Comparison of ENCODE assay signal across 31 cellular contexts in the genomic region with DNA sequence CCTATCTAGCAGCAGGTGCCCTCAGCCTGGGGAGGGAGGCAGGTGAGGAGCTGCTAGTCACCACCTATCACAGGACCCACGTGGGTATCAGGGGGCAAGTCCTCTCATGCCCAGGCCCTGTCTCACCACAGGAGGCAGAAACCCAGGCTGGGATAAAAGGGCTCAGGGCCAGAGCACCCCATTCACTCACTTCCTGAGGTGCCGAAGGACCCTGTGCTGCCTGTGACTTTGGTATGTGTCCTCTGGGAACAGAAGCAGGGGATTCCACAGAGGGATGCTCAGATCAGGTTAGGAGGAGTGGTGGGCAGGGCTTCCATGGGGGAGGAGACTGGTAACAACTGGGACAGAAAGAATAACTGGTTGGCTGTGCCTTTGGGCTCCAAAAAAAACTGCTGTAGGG. TPM values are rescaled to one million over a fixed set of nuclear protein-coding genes. Genes with fewer than 3 reads are reported as not detected.
DNase-seq lines count a peak whose midpoint lies in the region; ATAC-seq and TF ChIP-seq lines count a peak whose summit lies in the region.
"Had no signal": no experiment of that assay in that cellular context is flagged by ENCODE, and none has a peak within 500 bp of the region (broad histone marks: within the 10 kb centered on the region; RNA-seq: fewer than 3 reads in every experiment).

A gene with protein sequence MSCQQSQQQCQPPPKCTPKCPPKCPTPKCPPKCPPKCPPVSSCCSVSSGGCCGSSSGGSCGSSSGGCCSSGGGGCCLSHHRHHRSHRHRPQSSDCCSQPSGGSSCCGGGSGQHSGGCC (plus strand): TSS at position 181 of the 400 bp plus-strand sequence. CDS start 1,043 bp downstream, outside the sequence.

- H3K4me1 ChIP-seq in foreskin keratinocyte: peaks cover 13% of the 10 kb centered on the region
- H3K4me1 ChIP-seq: HAP-1, tibial nerve had no signal

- H3K36me3 ChIP-seq in H7 (replicated peaks; ENCODE audit: control insufficient read depth, insufficient read depth, low read length): no peaks in the 10 kb centered on the region
- H3K36me3 ChIP-seq: HAP-1, tibial nerve had no signal

- ATAC-seq in foreskin keratinocyte: peak; percentile 99
- ATAC-seq: activated T-helper 17 cell treated with anti-CD3 and anti-CD28 coated beads, Interleukin-2, amount 50 U/mL, for 72 hours; sciatic nerve; stimulated activated naive CD8-positive, alpha-beta T cell treated with anti-CD3 and anti-CD28 coated beads, Interleukin-15, amount 100 ng/mL, for 72 hours had no signal

- DNase-seq in DMS153 treated with DMSO at 0.1 percent for 48 hours (lab: John Stamatoyannopoulos, UW; ENCODE audit: unreplicated experiment) (peak; percentile 45), H7 (peak; percentile 1), NCI-H69 (lab: John Stamatoyannopoulos, UW) (peak; percentile 5), foreskin keratinocyte (peak; percentile 73 to 85), DMS53 (lab: John Stamatoyannopoulos, UW) (no peak), DMS114 treated with DMSO at 0.1 percent for 48 hours (lab: John Stamatoyannopoulos, UW; ENCODE audit: unreplicated experiment) (no peak), AG08395 (ENCODE audit: low spot score) (no peak), germinal center (ENCODE audit: low spot score) (no peak)
- DNase-seq: activated B cell treated with CpG ODN at 0.5 μM for 24 hours; activated CD4-positive, alpha-beta T cell treated with anti-CD3 and anti-CD28 coated beads, Interleukin-2, amount 50 U/mL, for 48 hours; activated CD8-positive, alpha-beta memory T cell treated with anti-CD3 and anti-CD28 coated beads, Interleukin-2, amount 50 U/mL, for 4 hours; cortex of kidney; endodermal cell; NCI-H1436 treated with DMSO at 0.1 percent for 48 hours; NCI-H526 treated with DMSO at 0.1 percent for 48 hours; stimulated activated CD4-positive, alpha-beta T cell treated with anti-CD3 and anti-CD28 coated beads, Interleukin-15, amount 100 ng/mL, for 24 hours; stimulated activated naive CD8-positive, alpha-beta T cell treated with anti-CD3 and anti-CD28 coated beads, Interleukin-15, amount 100 ng/mL, for 72 hours; T-helper 9 cell had no signal

- H3K27me3 ChIP-seq in H7 (ENCODE audit: control insufficient read depth, insufficient read depth, low read length) (no peaks in the 10 kb centered on the region), foreskin keratinocyte (no peaks in the 10 kb centered on the region)
- H3K27me3 ChIP-seq: tibial nerve had no signal

- peak; percentile 47 for TF ChIP-seq CTCF in foreskin keratinocyte (conservative IDR thresholded peaks at IDR 0.05)

- no peak within 1 kb of the TSS for H3K4me3 ChIP-seq in H7 (ENCODE audit: insufficient read depth, low read depth, low read length)
- H3K4me3 ChIP-seq: HAP-1, lung, tibial nerve had no signal

- H3K27ac ChIP-seq in foreskin keratinocyte: peak within 1 kb of the TSS; percentile 57
- H3K27ac ChIP-seq: tibial nerve had no signal

RNA-seq across cellular contexts. Expression of the gene that starts here (rescaled TPM):
- not detected in 2 replicates for total RNA-seq in H7 (2014; rRNA removed; shearing (Covaris generic))
- total RNA-seq in foreskin keratinocyte: 0.28 and 0.51 TPM in 2 replicates
- 0.59 and 1.1 TPM in 2 replicates for polyA plus RNA-seq in foreskin keratinocyte
- total RNA-seq: activated B cell treated with CpG ODN at 0.5 μM for 24 hours; activated T-helper 17 cell treated with anti-CD3 and anti-CD28 coated beads, Interleukin-2, amount 50 U/mL, for 72 hours; cardiac septum; endodermal cell; fibroblast of lung; G401; glomerular endothelial cell; kidney epithelial cell; lung; sciatic nerve; tibial nerve had no signal
- polyA plus RNA-seq: AG04450, IgD-negative memory B cell, lung, neural cell had no signal

Comparison
In these comparisons a context has a peak if more than half of its experiments do, and no peak if none do; other contexts are left out.
1. Peak in DNase-seq in H7; RNA of the gene not detected or under 1 TPM.
2. DNase-seq: peak in DMS153 treated with DMSO at 0.1 percent for 48 hours (single experiment), NCI-H69 (single experiment) and foreskin keratinocyte (2 of 2); none in DMS53 (single experiment), DMS114 treated with DMSO at 0.1 percent for 48 hours (single experiment), AG08395 (single experiment) and germinal center (single experiment).